19 cellular contexts compared by ENCODE assay signal in genomic region chrX:130025256-130025655, GRCh38. TPM values are rescaled to one million over a fixed set of nuclear protein-coding genes. Genes with fewer than 3 reads are reported as not detected.
DNase-seq lines count a peak whose midpoint lies in the region; ATAC-seq and TF ChIP-seq lines count a peak whose summit lies in the region.
"Had no signal": no experiment of that assay in that cellular context is flagged by ENCODE, and none has a peak within 500 bp of the region (broad histone marks: within the 10 kb centered on the region; RNA-seq: fewer than 3 reads in every experiment).

No MANE protein-coding gene starts in this region.

- H3K79me2 ChIP-seq in mesendoderm (ENCODE audit: control insufficient read depth, insufficient read depth, low read length): no peaks in the 10 kb centered on the region

- ATAC-seq in HG02885 (IDR thresholded peaks at IDR 0.05; ENCODE audit: poor library complexity, unreplicated experiment) (no peak), HG02970 (IDR thresholded peaks at IDR 0.05; ENCODE audit: low FRiP score, unreplicated experiment) (no peak)

- H3K4me2 ChIP-seq in mesendoderm (ENCODE audit: low read length): no peak overlapping the region
- H3K4me2 ChIP-seq: A549 had no signal

- no peak overlapping the region for H3K4me3 ChIP-seq in mesendoderm (ENCODE audit: low read length)
- H3K4me3 ChIP-seq: A549 had no signal

- no peaks in the 10 kb centered on the region for H3K4me1 Mint-ChIP-seq in chondrocyte (ENCODE audit: low read depth)

- WGBS in mesendoderm (ENCODE audit: extremely low coverage, insufficient coverage, low lambda C conversion rate): no CpG with 5 or more reads among the region's 19 CpGs

- DNase-seq in D341Med (ENCODE audit: low spot score): peak; percentile 30
- DNase-seq in HuH-7 (ENCODE audit: low spot score): peak; percentile 33
- no peak for DNase-seq in chondrocyte (ENCODE audit: low spot score)
- DNase-seq in mesendoderm: peak; percentile 75
- no peak for DNase-seq in foreskin melanocyte
- DNase-seq in stimulated activated CD4-positive, alpha-beta T cell treated with anti-CD3 and anti-CD28 coated beads, Interleukin-4, amount 100 ng/mL, for 24 hours: no peak
- DNase-seq: C1 segment of cervical spinal cord; DMS 273 treated with DMSO at 0.1 percent for 48 hours; GF-D8; NCI-H1092; NCI-H2107; NCI-H345; NCI-H526 treated with DMSO at 0.1 percent for 48 hours; NK-92 treated with Interleukin-12 subunit alpha and Interleukin-12 subunit beta, amount 100 ng/mL, for 24 hours; OCI-M1 had no signal

- H2BK120ac ChIP-seq in mesendoderm (ENCODE audit: low read depth, low read length): no peak overlapping the region

- H3K27ac Mint-ChIP-seq in chondrocyte (ENCODE audit: unreplicated experiment): no peak overlapping the region

- H3K27me3 ChIP-seq in mesendoderm (ENCODE audit: insufficient read depth, low read length, poor library complexity): no peaks in the 10 kb centered on the region

- H3K18ac ChIP-seq in mesendoderm (ENCODE audit: low read length): no peak overlapping the region

- no peak overlapping the region for H3K9ac ChIP-seq in mesendoderm (ENCODE audit: low read length)

- TF ChIP-seq CTCF in chondrocyte (IDR thresholded peaks at IDR 0.05): peak; percentile 21

- no peaks in the 10 kb centered on the region for H3K9me3 Mint-ChIP-seq in chondrocyte (ENCODE audit: low read depth)

- H3K4me1 ChIP-seq in mesendoderm (ENCODE audit: control insufficient read depth, low read depth, low read length): no peaks in the 10 kb centered on the region
- H3K4me1 ChIP-seq: A549 had no signal

- H3K23ac ChIP-seq in mesendoderm (ENCODE audit: low read length): no peak overlapping the region

- H2AK5ac ChIP-seq in mesendoderm (ENCODE audit: low read length): no peak overlapping the region

- no peak overlapping the region for H3K27ac ChIP-seq in mesendoderm (ENCODE audit: low read depth, low read length)
- H3K27ac ChIP-seq: A549, RWPE1 had no signal

- no peak overlapping the region for H3K56ac ChIP-seq in mesendoderm (ENCODE audit: low read length)

- H3K36me3 ChIP-seq in mesendoderm (ENCODE audit: control insufficient read depth, insufficient read depth, low read length): no peaks in the 10 kb centered on the region

- H3K27me3 Mint-ChIP-seq in chondrocyte (ENCODE audit: low read depth): no peaks in the 10 kb centered on the region

- no peak overlapping the region for H3K4me3 Mint-ChIP-seq in chondrocyte (ENCODE audit: unreplicated experiment)

- no peak overlapping the region for H2BK5ac ChIP-seq in mesendoderm (ENCODE audit: low read length)

- H3K36me3 Mint-ChIP-seq in chondrocyte (ENCODE audit: low read depth): peaks cover 8% of the 10 kb centered on the region

- no peak overlapping the region for H4K5ac ChIP-seq in mesendoderm (ENCODE audit: low read length)

- H4K8ac ChIP-seq in mesendoderm (ENCODE audit: low read depth, low read length): no peak overlapping the region

- no peaks in the 10 kb centered on the region for H3K79me1 ChIP-seq in mesendoderm (ENCODE audit: low read length)

- H2BK15ac ChIP-seq in mesendoderm (replicated peaks; ENCODE audit: low read depth): no peak overlapping the region

- no peak overlapping the region for H3K4ac ChIP-seq in mesendoderm (ENCODE audit: low read depth, low read length)

RNA-seq across cellular contexts. Expression of gene BCORL1, which starts 42.8 kb away (rescaled TPM):
- 19.7 to 20.6 TPM (median 20.0 TPM) in 3 replicates for total RNA-seq in chondrocyte
- polyA plus RNA-seq in mesendoderm (2013, experiment 1 of 2): 0.70 TPM
- polyA plus RNA-seq in mesendoderm (2013, experiment 2 of 2): 0.77 TPM

Comparison
In these comparisons a context has a peak if more than half of its experiments do, and no peak if none do; other contexts are left out.
1. DNase-seq: peak in D341Med (single experiment), HuH-7 (single experiment) and mesendoderm (single experiment); none in chondrocyte (single experiment), foreskin melanocyte (single experiment) and stimulated activated CD4-positive, alpha-beta T cell treated with anti-CD3 and anti-CD28 coated beads, Interleukin-4, amount 100 ng/mL, for 24 hours (single experiment).